In the genomic region with DNA sequence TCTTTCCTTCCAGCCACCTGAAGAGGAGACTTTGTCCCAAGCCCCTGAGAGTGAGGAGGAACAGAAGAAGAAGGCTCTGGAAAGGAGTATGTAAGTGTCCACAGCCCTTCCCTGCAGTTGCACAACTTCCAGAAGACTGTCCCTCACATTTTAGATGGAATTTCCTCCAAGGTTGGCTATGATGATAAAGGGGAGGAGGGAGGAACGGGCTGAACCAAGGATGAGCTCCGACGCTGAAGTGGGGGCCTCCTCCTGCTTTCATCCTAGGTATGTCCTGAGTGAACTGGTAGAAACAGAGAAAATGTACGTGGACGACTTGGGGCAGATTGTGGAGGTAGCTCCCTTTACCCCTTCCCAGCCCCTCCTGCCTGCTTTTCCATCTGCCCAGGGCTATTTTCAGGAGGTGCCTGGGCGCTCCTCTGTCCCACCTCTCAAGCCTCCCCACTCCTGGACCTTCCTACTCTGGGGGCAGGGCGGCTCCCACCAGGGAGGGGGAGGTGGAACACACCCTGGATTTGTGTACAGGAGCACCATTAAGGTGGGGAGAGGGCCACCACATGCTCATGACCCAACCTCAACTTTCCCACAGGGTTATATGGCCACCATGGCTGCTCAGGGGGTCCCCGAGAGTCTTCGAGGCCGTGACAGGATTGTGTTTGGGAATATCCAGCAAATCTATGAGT, we compare ENCODE assay signal across 1 cellular context.
TF ChIP-seq lines count a peak whose summit lies in the region.

No MANE protein-coding gene starts in this region.

TF ChIP-seq in GM23338, 12 proteins besides CTCF, POLR2A, EP300 and RAD21:
- TF ChIP-seq STAT1 (IDR thresholded peaks at IDR 0.05; ENCODE audit: unreplicated experiment) (no peak), ETS1 (IDR thresholded peaks at IDR 0.05) (no peak), ZNF114 (CRISPR knock-in tag; IDR thresholded peaks at IDR 0.05) (no peak), EZH2 (IDR thresholded peaks at IDR 0.05; ENCODE audit: low read depth, unreplicated experiment) (peak; percentile 8), NANOG (IDR thresholded peaks at IDR 0.05; ENCODE audit: borderline replicate concordance) (no peak)
- TF ChIP-seq, protein P1, sequence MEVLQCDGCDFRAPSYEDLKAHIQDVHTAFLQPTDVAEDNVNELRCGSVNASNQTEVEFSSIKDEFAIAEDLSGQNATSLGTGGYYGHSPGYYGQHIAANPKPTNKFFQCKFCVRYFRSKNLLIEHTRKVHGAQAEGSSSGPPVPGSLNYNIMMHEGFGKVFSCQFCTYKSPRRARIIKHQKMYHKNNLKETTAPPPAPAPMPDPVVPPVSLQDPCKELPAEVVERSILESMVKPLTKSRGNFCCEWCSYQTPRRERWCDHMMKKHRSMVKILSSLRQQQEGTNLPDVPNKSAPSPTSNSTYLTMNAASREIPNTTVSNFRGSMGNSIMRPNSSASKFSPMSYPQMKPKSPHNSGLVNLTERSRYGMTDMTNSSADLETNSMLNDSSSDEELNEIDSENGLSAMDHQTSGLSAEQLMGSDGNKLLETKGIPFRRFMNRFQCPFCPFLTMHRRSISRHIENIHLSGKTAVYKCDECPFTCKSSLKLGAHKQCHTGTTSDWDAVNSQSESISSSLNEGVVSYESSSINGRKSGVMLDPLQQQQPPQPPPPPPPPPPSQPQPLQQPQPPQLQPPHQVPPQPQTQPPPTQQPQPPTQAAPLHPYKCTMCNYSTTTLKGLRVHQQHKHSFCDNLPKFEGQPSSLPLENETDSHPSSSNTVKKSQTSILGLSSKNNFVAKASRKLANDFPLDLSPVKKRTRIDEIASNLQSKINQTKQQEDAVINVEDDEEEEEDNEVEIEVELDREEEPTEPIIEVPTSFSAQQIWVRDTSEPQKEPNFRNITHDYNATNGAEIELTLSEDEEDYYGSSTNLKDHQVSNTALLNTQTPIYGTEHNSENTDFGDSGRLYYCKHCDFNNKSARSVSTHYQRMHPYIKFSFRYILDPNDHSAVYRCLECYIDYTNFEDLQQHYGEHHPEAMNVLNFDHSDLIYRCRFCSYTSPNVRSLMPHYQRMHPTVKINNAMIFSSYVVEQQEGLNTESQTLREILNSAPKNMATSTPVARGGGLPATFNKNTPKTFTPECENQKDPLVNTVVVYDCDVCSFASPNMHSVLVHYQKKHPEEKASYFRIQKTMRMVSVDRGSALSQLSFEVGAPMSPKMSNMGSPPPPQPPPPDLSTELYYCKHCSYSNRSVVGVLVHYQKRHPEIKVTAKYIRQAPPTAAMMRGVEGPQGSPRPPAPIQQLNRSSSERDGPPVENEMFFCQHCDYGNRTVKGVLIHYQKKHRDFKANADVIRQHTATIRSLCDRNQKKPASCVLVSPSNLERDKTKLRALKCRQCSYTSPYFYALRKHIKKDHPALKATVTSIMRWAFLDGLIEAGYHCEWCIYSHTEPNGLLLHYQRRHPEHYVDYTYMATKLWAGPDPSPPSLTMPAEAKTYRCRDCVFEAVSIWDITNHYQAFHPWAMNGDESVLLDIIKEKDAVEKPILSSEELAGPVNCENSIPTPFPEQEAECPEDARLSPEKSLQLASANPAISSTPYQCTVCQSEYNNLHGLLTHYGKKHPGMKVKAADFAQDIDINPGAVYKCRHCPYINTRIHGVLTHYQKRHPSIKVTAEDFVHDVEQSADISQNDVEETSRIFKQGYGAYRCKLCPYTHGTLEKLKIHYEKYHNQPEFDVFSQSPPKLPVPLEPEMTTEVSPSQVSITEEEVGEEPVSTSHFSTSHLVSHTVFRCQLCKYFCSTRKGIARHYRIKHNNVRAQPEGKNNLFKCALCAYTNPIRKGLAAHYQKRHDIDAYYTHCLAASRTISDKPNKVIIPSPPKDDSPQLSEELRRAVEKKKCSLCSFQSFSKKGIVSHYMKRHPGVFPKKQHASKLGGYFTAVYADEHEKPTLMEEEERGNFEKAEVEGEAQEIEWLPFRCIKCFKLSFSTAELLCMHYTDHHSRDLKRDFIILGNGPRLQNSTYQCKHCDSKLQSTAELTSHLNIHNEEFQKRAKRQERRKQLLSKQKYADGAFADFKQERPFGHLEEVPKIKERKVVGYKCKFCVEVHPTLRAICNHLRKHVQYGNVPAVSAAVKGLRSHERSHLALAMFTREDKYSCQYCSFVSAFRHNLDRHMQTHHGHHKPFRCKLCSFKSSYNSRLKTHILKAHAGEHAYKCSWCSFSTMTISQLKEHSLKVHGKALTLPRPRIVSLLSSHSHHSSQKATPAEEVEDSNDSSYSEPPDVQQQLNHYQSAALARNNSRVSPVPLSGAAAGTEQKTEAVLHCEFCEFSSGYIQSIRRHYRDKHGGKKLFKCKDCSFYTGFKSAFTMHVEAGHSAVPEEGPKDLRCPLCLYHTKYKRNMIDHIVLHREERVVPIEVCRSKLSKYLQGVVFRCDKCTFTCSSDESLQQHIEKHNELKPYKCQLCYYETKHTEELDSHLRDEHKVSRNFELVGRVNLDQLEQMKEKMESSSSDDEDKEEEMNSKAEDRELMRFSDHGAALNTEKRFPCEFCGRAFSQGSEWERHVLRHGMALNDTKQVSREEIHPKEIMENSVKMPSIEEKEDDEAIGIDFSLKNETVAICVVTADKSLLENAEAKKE (CRISPR knock-in tag; IDR thresholded peaks at IDR 0.05): no peak
- TF ChIP-seq, protein P2, sequence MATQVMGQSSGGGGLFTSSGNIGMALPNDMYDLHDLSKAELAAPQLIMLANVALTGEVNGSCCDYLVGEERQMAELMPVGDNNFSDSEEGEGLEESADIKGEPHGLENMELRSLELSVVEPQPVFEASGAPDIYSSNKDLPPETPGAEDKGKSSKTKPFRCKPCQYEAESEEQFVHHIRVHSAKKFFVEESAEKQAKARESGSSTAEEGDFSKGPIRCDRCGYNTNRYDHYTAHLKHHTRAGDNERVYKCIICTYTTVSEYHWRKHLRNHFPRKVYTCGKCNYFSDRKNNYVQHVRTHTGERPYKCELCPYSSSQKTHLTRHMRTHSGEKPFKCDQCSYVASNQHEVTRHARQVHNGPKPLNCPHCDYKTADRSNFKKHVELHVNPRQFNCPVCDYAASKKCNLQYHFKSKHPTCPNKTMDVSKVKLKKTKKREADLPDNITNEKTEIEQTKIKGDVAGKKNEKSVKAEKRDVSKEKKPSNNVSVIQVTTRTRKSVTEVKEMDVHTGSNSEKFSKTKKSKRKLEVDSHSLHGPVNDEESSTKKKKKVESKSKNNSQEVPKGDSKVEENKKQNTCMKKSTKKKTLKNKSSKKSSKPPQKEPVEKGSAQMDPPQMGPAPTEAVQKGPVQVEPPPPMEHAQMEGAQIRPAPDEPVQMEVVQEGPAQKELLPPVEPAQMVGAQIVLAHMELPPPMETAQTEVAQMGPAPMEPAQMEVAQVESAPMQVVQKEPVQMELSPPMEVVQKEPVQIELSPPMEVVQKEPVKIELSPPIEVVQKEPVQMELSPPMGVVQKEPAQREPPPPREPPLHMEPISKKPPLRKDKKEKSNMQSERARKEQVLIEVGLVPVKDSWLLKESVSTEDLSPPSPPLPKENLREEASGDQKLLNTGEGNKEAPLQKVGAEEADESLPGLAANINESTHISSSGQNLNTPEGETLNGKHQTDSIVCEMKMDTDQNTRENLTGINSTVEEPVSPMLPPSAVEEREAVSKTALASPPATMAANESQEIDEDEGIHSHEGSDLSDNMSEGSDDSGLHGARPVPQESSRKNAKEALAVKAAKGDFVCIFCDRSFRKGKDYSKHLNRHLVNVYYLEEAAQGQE (IDR thresholded peaks at IDR 0.05; ENCODE audit: unreplicated experiment): no peak
